ENCODE assay signal across 1 cellular context in the genomic region with DNA sequence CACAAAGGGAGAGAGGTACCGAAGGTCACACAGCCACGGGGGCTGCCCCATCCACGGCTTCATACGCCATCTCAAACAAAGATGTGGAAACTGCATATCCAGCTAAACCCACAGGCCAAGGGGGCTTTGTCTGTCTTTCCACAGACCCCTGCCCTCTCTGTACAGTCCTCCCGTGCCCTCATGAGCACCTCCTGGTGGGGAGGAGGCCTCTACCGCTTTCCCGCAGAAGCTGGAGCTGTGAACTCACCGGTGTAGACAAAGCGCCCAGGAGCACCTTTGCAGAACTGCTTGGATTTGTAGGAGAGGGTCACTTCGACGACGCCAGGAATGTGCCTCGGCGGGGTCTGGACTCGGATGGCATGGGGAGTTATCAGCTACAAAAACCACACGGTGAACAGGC.
TF ChIP-seq lines count a peak whose summit lies in the region.

No MANE protein-coding gene starts in this region.

TF ChIP-seq in GM23338, 12 proteins besides CTCF, POLR2A, EP300 and RAD21 (continued from another document):
- TF ChIP-seq, protein P1, sequence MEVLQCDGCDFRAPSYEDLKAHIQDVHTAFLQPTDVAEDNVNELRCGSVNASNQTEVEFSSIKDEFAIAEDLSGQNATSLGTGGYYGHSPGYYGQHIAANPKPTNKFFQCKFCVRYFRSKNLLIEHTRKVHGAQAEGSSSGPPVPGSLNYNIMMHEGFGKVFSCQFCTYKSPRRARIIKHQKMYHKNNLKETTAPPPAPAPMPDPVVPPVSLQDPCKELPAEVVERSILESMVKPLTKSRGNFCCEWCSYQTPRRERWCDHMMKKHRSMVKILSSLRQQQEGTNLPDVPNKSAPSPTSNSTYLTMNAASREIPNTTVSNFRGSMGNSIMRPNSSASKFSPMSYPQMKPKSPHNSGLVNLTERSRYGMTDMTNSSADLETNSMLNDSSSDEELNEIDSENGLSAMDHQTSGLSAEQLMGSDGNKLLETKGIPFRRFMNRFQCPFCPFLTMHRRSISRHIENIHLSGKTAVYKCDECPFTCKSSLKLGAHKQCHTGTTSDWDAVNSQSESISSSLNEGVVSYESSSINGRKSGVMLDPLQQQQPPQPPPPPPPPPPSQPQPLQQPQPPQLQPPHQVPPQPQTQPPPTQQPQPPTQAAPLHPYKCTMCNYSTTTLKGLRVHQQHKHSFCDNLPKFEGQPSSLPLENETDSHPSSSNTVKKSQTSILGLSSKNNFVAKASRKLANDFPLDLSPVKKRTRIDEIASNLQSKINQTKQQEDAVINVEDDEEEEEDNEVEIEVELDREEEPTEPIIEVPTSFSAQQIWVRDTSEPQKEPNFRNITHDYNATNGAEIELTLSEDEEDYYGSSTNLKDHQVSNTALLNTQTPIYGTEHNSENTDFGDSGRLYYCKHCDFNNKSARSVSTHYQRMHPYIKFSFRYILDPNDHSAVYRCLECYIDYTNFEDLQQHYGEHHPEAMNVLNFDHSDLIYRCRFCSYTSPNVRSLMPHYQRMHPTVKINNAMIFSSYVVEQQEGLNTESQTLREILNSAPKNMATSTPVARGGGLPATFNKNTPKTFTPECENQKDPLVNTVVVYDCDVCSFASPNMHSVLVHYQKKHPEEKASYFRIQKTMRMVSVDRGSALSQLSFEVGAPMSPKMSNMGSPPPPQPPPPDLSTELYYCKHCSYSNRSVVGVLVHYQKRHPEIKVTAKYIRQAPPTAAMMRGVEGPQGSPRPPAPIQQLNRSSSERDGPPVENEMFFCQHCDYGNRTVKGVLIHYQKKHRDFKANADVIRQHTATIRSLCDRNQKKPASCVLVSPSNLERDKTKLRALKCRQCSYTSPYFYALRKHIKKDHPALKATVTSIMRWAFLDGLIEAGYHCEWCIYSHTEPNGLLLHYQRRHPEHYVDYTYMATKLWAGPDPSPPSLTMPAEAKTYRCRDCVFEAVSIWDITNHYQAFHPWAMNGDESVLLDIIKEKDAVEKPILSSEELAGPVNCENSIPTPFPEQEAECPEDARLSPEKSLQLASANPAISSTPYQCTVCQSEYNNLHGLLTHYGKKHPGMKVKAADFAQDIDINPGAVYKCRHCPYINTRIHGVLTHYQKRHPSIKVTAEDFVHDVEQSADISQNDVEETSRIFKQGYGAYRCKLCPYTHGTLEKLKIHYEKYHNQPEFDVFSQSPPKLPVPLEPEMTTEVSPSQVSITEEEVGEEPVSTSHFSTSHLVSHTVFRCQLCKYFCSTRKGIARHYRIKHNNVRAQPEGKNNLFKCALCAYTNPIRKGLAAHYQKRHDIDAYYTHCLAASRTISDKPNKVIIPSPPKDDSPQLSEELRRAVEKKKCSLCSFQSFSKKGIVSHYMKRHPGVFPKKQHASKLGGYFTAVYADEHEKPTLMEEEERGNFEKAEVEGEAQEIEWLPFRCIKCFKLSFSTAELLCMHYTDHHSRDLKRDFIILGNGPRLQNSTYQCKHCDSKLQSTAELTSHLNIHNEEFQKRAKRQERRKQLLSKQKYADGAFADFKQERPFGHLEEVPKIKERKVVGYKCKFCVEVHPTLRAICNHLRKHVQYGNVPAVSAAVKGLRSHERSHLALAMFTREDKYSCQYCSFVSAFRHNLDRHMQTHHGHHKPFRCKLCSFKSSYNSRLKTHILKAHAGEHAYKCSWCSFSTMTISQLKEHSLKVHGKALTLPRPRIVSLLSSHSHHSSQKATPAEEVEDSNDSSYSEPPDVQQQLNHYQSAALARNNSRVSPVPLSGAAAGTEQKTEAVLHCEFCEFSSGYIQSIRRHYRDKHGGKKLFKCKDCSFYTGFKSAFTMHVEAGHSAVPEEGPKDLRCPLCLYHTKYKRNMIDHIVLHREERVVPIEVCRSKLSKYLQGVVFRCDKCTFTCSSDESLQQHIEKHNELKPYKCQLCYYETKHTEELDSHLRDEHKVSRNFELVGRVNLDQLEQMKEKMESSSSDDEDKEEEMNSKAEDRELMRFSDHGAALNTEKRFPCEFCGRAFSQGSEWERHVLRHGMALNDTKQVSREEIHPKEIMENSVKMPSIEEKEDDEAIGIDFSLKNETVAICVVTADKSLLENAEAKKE (CRISPR knock-in tag; IDR thresholded peaks at IDR 0.05), result no peak
- TF ChIP-seq EZH2phosphoT487 (IDR thresholded peaks at IDR 0.05; ENCODE audit: unreplicated experiment), result no peak
- no peak for TF ChIP-seq ZNF114 (CRISPR knock-in tag; IDR thresholded peaks at IDR 0.05)
- TF ChIP-seq NANOG (IDR thresholded peaks at IDR 0.05; ENCODE audit: borderline replicate concordance), result no peak
- no peak for TF ChIP-seq STAT1 (IDR thresholded peaks at IDR 0.05; ENCODE audit: unreplicated experiment)
- TF ChIP-seq, protein P2, sequence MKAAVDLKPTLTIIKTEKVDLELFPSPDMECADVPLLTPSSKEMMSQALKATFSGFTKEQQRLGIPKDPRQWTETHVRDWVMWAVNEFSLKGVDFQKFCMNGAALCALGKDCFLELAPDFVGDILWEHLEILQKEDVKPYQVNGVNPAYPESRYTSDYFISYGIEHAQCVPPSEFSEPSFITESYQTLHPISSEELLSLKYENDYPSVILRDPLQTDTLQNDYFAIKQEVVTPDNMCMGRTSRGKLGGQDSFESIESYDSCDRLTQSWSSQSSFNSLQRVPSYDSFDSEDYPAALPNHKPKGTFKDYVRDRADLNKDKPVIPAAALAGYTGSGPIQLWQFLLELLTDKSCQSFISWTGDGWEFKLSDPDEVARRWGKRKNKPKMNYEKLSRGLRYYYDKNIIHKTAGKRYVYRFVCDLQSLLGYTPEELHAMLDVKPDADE (IDR thresholded peaks at IDR 0.05), result no peak
- TF ChIP-seq CREB1 (CRISPR knock-in tag; IDR thresholded peaks at IDR 0.05; ENCODE audit: low read depth), result no peak
- no peak for TF ChIP-seq POLR2AphosphoS5 (IDR thresholded peaks at IDR 0.05; ENCODE audit: low read depth)
- TF ChIP-seq, protein P3, sequence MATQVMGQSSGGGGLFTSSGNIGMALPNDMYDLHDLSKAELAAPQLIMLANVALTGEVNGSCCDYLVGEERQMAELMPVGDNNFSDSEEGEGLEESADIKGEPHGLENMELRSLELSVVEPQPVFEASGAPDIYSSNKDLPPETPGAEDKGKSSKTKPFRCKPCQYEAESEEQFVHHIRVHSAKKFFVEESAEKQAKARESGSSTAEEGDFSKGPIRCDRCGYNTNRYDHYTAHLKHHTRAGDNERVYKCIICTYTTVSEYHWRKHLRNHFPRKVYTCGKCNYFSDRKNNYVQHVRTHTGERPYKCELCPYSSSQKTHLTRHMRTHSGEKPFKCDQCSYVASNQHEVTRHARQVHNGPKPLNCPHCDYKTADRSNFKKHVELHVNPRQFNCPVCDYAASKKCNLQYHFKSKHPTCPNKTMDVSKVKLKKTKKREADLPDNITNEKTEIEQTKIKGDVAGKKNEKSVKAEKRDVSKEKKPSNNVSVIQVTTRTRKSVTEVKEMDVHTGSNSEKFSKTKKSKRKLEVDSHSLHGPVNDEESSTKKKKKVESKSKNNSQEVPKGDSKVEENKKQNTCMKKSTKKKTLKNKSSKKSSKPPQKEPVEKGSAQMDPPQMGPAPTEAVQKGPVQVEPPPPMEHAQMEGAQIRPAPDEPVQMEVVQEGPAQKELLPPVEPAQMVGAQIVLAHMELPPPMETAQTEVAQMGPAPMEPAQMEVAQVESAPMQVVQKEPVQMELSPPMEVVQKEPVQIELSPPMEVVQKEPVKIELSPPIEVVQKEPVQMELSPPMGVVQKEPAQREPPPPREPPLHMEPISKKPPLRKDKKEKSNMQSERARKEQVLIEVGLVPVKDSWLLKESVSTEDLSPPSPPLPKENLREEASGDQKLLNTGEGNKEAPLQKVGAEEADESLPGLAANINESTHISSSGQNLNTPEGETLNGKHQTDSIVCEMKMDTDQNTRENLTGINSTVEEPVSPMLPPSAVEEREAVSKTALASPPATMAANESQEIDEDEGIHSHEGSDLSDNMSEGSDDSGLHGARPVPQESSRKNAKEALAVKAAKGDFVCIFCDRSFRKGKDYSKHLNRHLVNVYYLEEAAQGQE (IDR thresholded peaks at IDR 0.05; ENCODE audit: unreplicated experiment), result no peak
